In genomic region chr5:1182360-1182632, GRCh38 we compare ENCODE assay signal across 20 cellular contexts. TPM values are rescaled to one million over a fixed set of nuclear protein-coding genes. Genes with fewer than 3 reads are reported as not detected.
DNase-seq lines count a peak whose midpoint lies in the region; ATAC-seq and TF ChIP-seq lines count a peak whose summit lies in the region.
"Had no signal": no experiment of that assay in that cellular context is flagged by ENCODE, and none has a peak within 500 bp of the region (broad histone marks: within the 10 kb centered on the region; RNA-seq: fewer than 3 reads in every experiment).

No MANE protein-coding gene starts in this region.

- no peaks in the 10 kb centered on the region for H3K9me3 ChIP-seq in liver (ENCODE audit: control insufficient read depth in 4 of 4, low read length in 3 of 4)
- H3K9me3 ChIP-seq in gastrocnemius medialis, result no peaks in the 10 kb centered on the region
- H3K9me3 ChIP-seq: BE2C, MG63 had no signal

- H3K4me3 ChIP-seq in dorsolateral prefrontal cortex (peak overlapping the region in 14 of 59 donors; percentile 1 to 54 (median 34)), liver (ENCODE audit: low read depth in 1 of 3, low read length in 3 of 3) (peak overlapping the region; percentile 30 to 55 (median 35)), gastrocnemius medialis (no peak overlapping the region)
- H3K4me3 ChIP-seq: MG63 had no signal

- ATAC-seq in Right ventricle myocardium superior (ENCODE audit: poor library complexity), result no peak
- no peak for ATAC-seq in gastrocnemius medialis

- H3K27me3 ChIP-seq in dorsolateral prefrontal cortex, result peaks cover 0 to 17% (median 0%) of the 10 kb centered on the region in 45 donors
- H3K27me3 ChIP-seq in liver (ENCODE audit: control insufficient read depth in 4 of 4, insufficient read depth in 4 of 4, low read length in 3 of 4), result no peaks in the 10 kb centered on the region
- peaks cover 0 to 6% (median 0%) of the 10 kb centered on the region in 3 donors for H3K27me3 ChIP-seq in gastrocnemius medialis
- H3K27me3 ChIP-seq: BE2C had no signal

- in situ Hi-C loops in gastrocnemius medialis (cut with MboI; ENCODE audit: low sequenced_read_pairs in 4 of 4), result no loop called here

- intact Hi-C loops in Right ventricle myocardium superior (cut with DNase I), result no loop called here
- intact Hi-C loops in cardiac septum (cut with DNase I), result no loop called here
- intact Hi-C loops in dorsolateral prefrontal cortex (cut with DNase I), result loop anchor here in 1 of 2 donors (10.0 kb wide), 2 partner anchors 373 to 613 kb away; partner anchors contain the start of gene MRPL36
- intact Hi-C loops in gastrocnemius medialis (cut with DNase I; ENCODE audit: low total_unique reads), result no loop called here

- H3K4me1 ChIP-seq in liver (ENCODE audit: control insufficient read depth in 4 of 4, insufficient read depth in 4 of 4, low read length in 3 of 4) (peaks cover 34 to 59% (median 52%) of the 10 kb centered on the region in 4 donors), gastrocnemius medialis (no peaks in the 10 kb centered on the region)

- no peak overlapping the region for H3K9ac ChIP-seq in liver (ENCODE audit: low read depth in 1 of 2, low read length in 2 of 2)

- WGBS in liver, result 59% methylated on average over 7 of the region's 7 CpGs

- H3K36me3 ChIP-seq in liver (ENCODE audit: control insufficient read depth in 4 of 4, insufficient read depth in 3 of 4, low read depth in 1 of 4, low read length in 3 of 4) (no peaks in the 10 kb centered on the region), gastrocnemius medialis (no peaks in the 10 kb centered on the region)
- H3K36me3 ChIP-seq: BE2C, MG63 had no signal

- DNase-seq in Right ventricle myocardium superior (peak; percentile 20), cardiac septum (ENCODE audit: low spot score) (no peak), dorsolateral prefrontal cortex (peak in 2 of 10 donors; percentile 22 to 28), substantia nigra (lab: John Stamatoyannopoulos, UW) (no peak), gastrocnemius medialis (no peak), NCI-H2081 treated with DMSO at 0.1 percent for 48 hours (lab: John Stamatoyannopoulos, UW) (no peak), RKO (ENCODE audit: low spot score) (no peak)
- DNase-seq: 8988T; CD4-positive, alpha-beta T cell; H7; IMR-90; Karpas-422; MG63; NCI-H1092; NCI-H2107; NCI-H748 treated with DMSO at 0.1 percent for 48 hours had no signal

- H3K27ac ChIP-seq in dorsolateral prefrontal cortex (peak overlapping the region in 44 of 59 donors; percentile 49 to 96 (median 86)), liver (ENCODE audit: low read depth in 1 of 2, low read length in 2 of 2) (peak overlapping the region; percentile 66 to 75), substantia nigra (ENCODE audit: low read depth, low read length, poor library complexity, severe bottlenecking) (peak overlapping the region; percentile 95), gastrocnemius medialis (no peak overlapping the region)

- no peak for TF ChIP-seq CTCF in dorsolateral prefrontal cortex (IDR thresholded peaks at IDR 0.05 in 54 of 56, conservative IDR thresholded peaks at IDR 0.05 in 2 of 56; ENCODE audit: low read depth in 1 of 56, partially characterized antibody in 56 of 56)
- no peak for TF ChIP-seq CTCF in liver (IDR thresholded peaks at IDR 0.05; ENCODE audit: low read depth, low read length, missing input control)
- TF ChIP-seq CTCF in gastrocnemius medialis (IDR thresholded peaks at IDR 0.05 in 4 of 5, conservative IDR thresholded peaks at IDR 0.05 in 1 of 5), result no peak

- TF ChIP-seq POLR2A in gastrocnemius medialis (IDR thresholded peaks at IDR 0.05), result no peak

- TF ChIP-seq RAD21 in liver (IDR thresholded peaks at IDR 0.05), result no peak

TF ChIP-seq in liver, 16 proteins besides CTCF, POLR2A, EP300 and RAD21:
- TF ChIP-seq FOXA2 (IDR thresholded peaks at IDR 0.05) (no peak), HNF4A (conservative IDR thresholded peaks at IDR 0.05) (no peak), MAX (IDR thresholded peaks at IDR 0.05) (no peak), FOXA1 (IDR thresholded peaks at IDR 0.05) (no peak), HNF4G (IDR thresholded peaks at IDR 0.05) (no peak), EGR1 (IDR thresholded peaks at IDR 0.05; ENCODE audit: low read depth in 2 of 2) (no peak), JUND (IDR thresholded peaks at IDR 0.05) (no peak), NR2F2 (IDR thresholded peaks at IDR 0.05) (no peak), SP1 (IDR thresholded peaks at IDR 0.05) (no peak), ATF3 (IDR thresholded peaks at IDR 0.05) (no peak), YY1 (IDR thresholded peaks at IDR 0.05) (no peak), TAF1 (conservative IDR thresholded peaks at IDR 0.05) (no peak), REST (IDR thresholded peaks at IDR 0.05) (no peak), ZBTB33 (IDR thresholded peaks at IDR 0.05) (no peak), RXRA (IDR thresholded peaks at IDR 0.05) (no peak), GABPA (IDR thresholded peaks at IDR 0.05 in 1 of 2, conservative IDR thresholded peaks at IDR 0.05 in 1 of 2) (no peak)

RNA-seq across cellular contexts. Expression of gene SLC6A19, which starts 19.1 kb away (rescaled TPM):
- total RNA-seq in Right ventricle myocardium superior (not detected), cardiac septum (0.05 TPM), dorsolateral prefrontal cortex (under 1 TPM in 1 of 120 experiments, not detected in 119; 0.07 TPM), liver (1 to 10 TPM; 1.5 to 4.9 TPM), gastrocnemius medialis (under 1 TPM in 1 of 4 donors, not detected in 3; 0.05 TPM)
- polyA plus RNA-seq in liver, result under 1 TPM; 0.17 to 0.31 TPM
- total RNA-seq: Calu3; CD4-positive, alpha-beta T cell; HT-29; IMR-90 had no signal
- polyA plus RNA-seq: IMR-90 had no signal

RNA-seq across cellular contexts. Expression of gene SLC6A18, which starts 42.9 kb away (rescaled TPM):
- not detected for total RNA-seq in Right ventricle myocardium superior
- total RNA-seq in cardiac septum, result not detected
- not detected for total RNA-seq in dorsolateral prefrontal cortex
- not detected for total RNA-seq in liver
- not detected for polyA plus RNA-seq in liver
- not detected for total RNA-seq in gastrocnemius medialis
- total RNA-seq: Calu3; CD4-positive, alpha-beta T cell; H7; HT-29; IMR-90 had no signal
- polyA plus RNA-seq: IMR-90 had no signal

Comparison
In these comparisons a context has a peak if more than half of its experiments do, and no peak if none do; other contexts are left out.
1. H3K27ac ChIP-seq: peak in dorsolateral prefrontal cortex (44 of 59), liver (2 of 2) and substantia nigra (single experiment); none in gastrocnemius medialis (0 of 4).
2. H3K4me3 ChIP-seq: peak in liver (3 of 3); none in gastrocnemius medialis (0 of 4).